Comparison of ENCODE assay signal across 12 cellular contexts in the genomic region with DNA sequence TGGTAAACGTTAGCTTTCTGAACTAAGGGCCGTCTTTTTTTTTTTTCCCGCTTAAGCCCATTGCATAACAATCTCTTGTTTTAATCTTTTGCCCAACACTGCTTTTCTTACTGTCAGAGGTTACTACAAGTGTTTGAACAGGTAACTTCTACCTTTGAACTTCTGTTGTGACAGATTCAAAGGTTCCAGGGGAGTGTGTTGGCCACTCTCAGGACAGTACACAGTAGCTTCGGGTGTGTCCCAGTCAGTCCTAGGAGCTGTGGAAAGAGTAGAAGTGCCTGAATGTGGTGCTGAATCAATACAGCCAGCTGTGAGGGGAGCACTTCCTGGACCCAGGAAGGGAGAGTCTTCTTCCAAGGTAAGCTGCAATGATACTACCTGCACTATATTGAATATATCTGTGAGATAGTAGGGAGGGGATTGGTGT. TPM values are rescaled to one million over a fixed set of nuclear protein-coding genes. Genes with fewer than 3 reads are reported as not detected.
DNase-seq lines count a peak whose midpoint lies in the region; ATAC-seq and TF ChIP-seq lines count a peak whose summit lies in the region.
"Had no signal": no experiment of that assay in that cellular context is flagged by ENCODE, and none has a peak within 500 bp of the region (broad histone marks: within the 10 kb centered on the region; RNA-seq: fewer than 3 reads in every experiment).

ACSL5 (plus strand) TSS at position 205 of the 427 bp plus-strand sequence. CDS start 20,831 bp downstream, outside the sequence.

- H3K9me3 ChIP-seq in lung (ENCODE audit: control insufficient read depth in 2 of 2, insufficient read depth in 1 of 2, low read length in 1 of 2) = no peaks in the 10 kb centered on the region
- H3K9me3 ChIP-seq in thyroid gland = no peaks in the 10 kb centered on the region

- H3K4me1 ChIP-seq in lung (ENCODE audit: control insufficient read depth in 2 of 2, insufficient read depth in 2 of 2, low read length in 2 of 2) = peaks cover 0 to 19% of the 10 kb centered on the region in 2 donors
- H3K4me1 ChIP-seq in thyroid gland = peaks cover 10 to 17% of the 10 kb centered on the region in 2 donors

- no peak for DNase-seq in activated T-cell treated with anti-CD3 and anti-CD28 coated beads, Interleukin-2, amount 50 U/mL, for 24 hours
- DNase-seq in activated T-cell treated with anti-CD3 and anti-CD28 coated beads for 4 hours (no peak), lung (ENCODE audit: low spot score) (no peak), thyroid gland (no peak), NCI-H82 treated with DMSO at 0.1 percent for 48 hours (lab: John Stamatoyannopoulos, UW; ENCODE audit: unreplicated experiment) (no peak)
- DNase-seq in activated T-helper 1 cell treated with anti-CD3 and anti-CD28 coated beads, Interleukin-12 subunit alpha, Interleukin-12 subunit beta, Interleukin-2, Interleukin-4 antibody, amounts not matched to agents 30 ng/mL and 10 ng/mL and 1 ng/mL, durations not matched to agents 14 hours and 24 hours and 36 hours (ENCODE audit: low spot score) = no peak
- DNase-seq: ACHN; activated CD4-positive, CD25-positive, alpha-beta regulatory T cell treated with anti-CD3 and anti-CD28 coated beads, Interleukin-2, amount 50 U/mL, for 72 hours; stimulated activated CD4-positive, alpha-beta T cell treated with anti-CD3 and anti-CD28 coated beads, Interleukin-4, amount 100 ng/mL, for 1 hour had no signal

- peak within 1 kb of the TSS in 1 of 2 donors; percentile 87 for H3K27ac ChIP-seq in lung (ENCODE audit: low read depth in 1 of 2, low read length in 1 of 2)
- H3K27ac ChIP-seq in thyroid gland = peak within 1 kb of the TSS in 2 of 3 donors; percentile 41 to 87

- intact Hi-C loops in activated T-helper 1 cell treated with anti-CD3 and anti-CD28 coated beads, Interleukin-12 subunit alpha, Interleukin-12 subunit beta, Interleukin-2, Interleukin-4 antibody, amounts not matched to agents 30 ng/mL and 10 ng/mL and 1 ng/mL, durations not matched to agents 14 hours and 24 hours and 36 hours (cut with micrococcal nuclease) = loop anchor here (2.0 kb wide), 1 partner anchor 61 kb away; no protein-coding TSS in a partner anchor
- intact Hi-C loops in thyroid gland (cut with DNase I) = no loop called here

- ATAC-seq in lung (ENCODE audit: insufficient read depth, low FRiP score) (no peak), GM18505 (IDR thresholded peaks at IDR 0.05; ENCODE audit: unreplicated experiment) (no peak), GM19328 (IDR thresholded peaks at IDR 0.05; ENCODE audit: unreplicated experiment) (no peak)

- peak within 1 kb of the TSS; percentile 100 for H3K27ac Mint-ChIP-seq in activated T-cell treated with anti-CD3 and anti-CD28 coated beads, Interleukin-2, amount 50 U/mL, for 24 hours
- H3K27ac Mint-ChIP-seq in activated T-helper 1 cell treated with anti-CD3 and anti-CD28 coated beads, Interleukin-12 subunit alpha, Interleukin-12 subunit beta, Interleukin-2, Interleukin-4 antibody, amounts not matched to agents 30 ng/mL and 10 ng/mL and 1 ng/mL, durations not matched to agents 14 hours and 24 hours and 36 hours = peak within 1 kb of the TSS; percentile 100

- H3K4me3 Mint-ChIP-seq in activated T-cell treated with anti-CD3 and anti-CD28 coated beads, Interleukin-2, amount 50 U/mL, for 24 hours = peak within 1 kb of the TSS; percentile 99
- H3K4me3 Mint-ChIP-seq in activated T-helper 1 cell treated with anti-CD3 and anti-CD28 coated beads, Interleukin-12 subunit alpha, Interleukin-12 subunit beta, Interleukin-2, Interleukin-4 antibody, amounts not matched to agents 30 ng/mL and 10 ng/mL and 1 ng/mL, durations not matched to agents 14 hours and 24 hours and 36 hours = peak within 1 kb of the TSS; percentile 100

- no peaks in the 10 kb centered on the region for H3K27me3 Mint-ChIP-seq in activated T-cell treated with anti-CD3 and anti-CD28 coated beads, Interleukin-2, amount 50 U/mL, for 24 hours
- no peaks in the 10 kb centered on the region for H3K27me3 Mint-ChIP-seq in activated T-helper 1 cell treated with anti-CD3 and anti-CD28 coated beads, Interleukin-12 subunit alpha, Interleukin-12 subunit beta, Interleukin-2, Interleukin-4 antibody, amounts not matched to agents 30 ng/mL and 10 ng/mL and 1 ng/mL, durations not matched to agents 14 hours and 24 hours and 36 hours (ENCODE audit: insufficient read depth)

- no peaks in the 10 kb centered on the region for H3K9me3 Mint-ChIP-seq in activated T-cell treated with anti-CD3 and anti-CD28 coated beads, Interleukin-2, amount 50 U/mL, for 24 hours
- no peaks in the 10 kb centered on the region for H3K9me3 Mint-ChIP-seq in activated T-helper 1 cell treated with anti-CD3 and anti-CD28 coated beads, Interleukin-12 subunit alpha, Interleukin-12 subunit beta, Interleukin-2, Interleukin-4 antibody, amounts not matched to agents 30 ng/mL and 10 ng/mL and 1 ng/mL, durations not matched to agents 14 hours and 24 hours and 36 hours

- peaks cover 68% of the 10 kb centered on the region for H3K4me1 Mint-ChIP-seq in activated T-cell treated with anti-CD3 and anti-CD28 coated beads, Interleukin-2, amount 50 U/mL, for 24 hours (ENCODE audit: low read depth)
- peaks cover 40% of the 10 kb centered on the region for H3K4me1 Mint-ChIP-seq in activated T-helper 1 cell treated with anti-CD3 and anti-CD28 coated beads, Interleukin-12 subunit alpha, Interleukin-12 subunit beta, Interleukin-2, Interleukin-4 antibody, amounts not matched to agents 30 ng/mL and 10 ng/mL and 1 ng/mL, durations not matched to agents 14 hours and 24 hours and 36 hours (ENCODE audit: low read depth)

- TF ChIP-seq CTCF in lung (IDR thresholded peaks at IDR 0.05; ENCODE audit: control extremely low read depth, extremely low read depth) = no peak
- TF ChIP-seq CTCF in thyroid gland (IDR thresholded peaks at IDR 0.05) = no peak

- WGBS in lung, 2 donors = 67% methylated on average over 4 of the region's 4 CpGs
- WGBS in thyroid gland, 2 donors = 76 to 77% methylated on average over 4 of the region's 4 CpGs

- peaks cover 18% of the 10 kb centered on the region for H3K36me3 Mint-ChIP-seq in activated T-cell treated with anti-CD3 and anti-CD28 coated beads, Interleukin-2, amount 50 U/mL, for 24 hours (ENCODE audit: low read depth)
- peaks cover 6% of the 10 kb centered on the region for H3K36me3 Mint-ChIP-seq in activated T-helper 1 cell treated with anti-CD3 and anti-CD28 coated beads, Interleukin-12 subunit alpha, Interleukin-12 subunit beta, Interleukin-2, Interleukin-4 antibody, amounts not matched to agents 30 ng/mL and 10 ng/mL and 1 ng/mL, durations not matched to agents 14 hours and 24 hours and 36 hours (ENCODE audit: low read depth)

- H3K27me3 ChIP-seq in lung (ENCODE audit: control insufficient read depth, insufficient read depth) (no peaks in the 10 kb centered on the region), thyroid gland (no peaks in the 10 kb centered on the region)

- H3K36me3 ChIP-seq in lung (ENCODE audit: control insufficient read depth in 2 of 2, insufficient read depth in 2 of 2, low read length in 2 of 2) = peaks cover 0 to 5% of the 10 kb centered on the region in 2 donors
- H3K36me3 ChIP-seq in thyroid gland = no peaks in the 10 kb centered on the region

- TF ChIP-seq POLR2A in thyroid gland (IDR thresholded peaks at IDR 0.05) = no peak
- TF ChIP-seq POLR2A in GM18505 (IDR thresholded peaks at IDR 0.05; ENCODE audit: borderline replicate concordance, extremely low read depth, insufficient read depth, insufficient read length) = no peak

- H3K4me3 ChIP-seq in lung (no peak within 1 kb of the TSS), thyroid gland (replicated peaks in 1 of 3) (no peak within 1 kb of the TSS)

RNA-seq across cellular contexts. Expression of gene ACSL5, which starts in this region (rescaled TPM):
- total RNA-seq in activated T-helper 1 cell treated with anti-CD3 and anti-CD28 coated beads, Interleukin-12 subunit alpha, Interleukin-12 subunit beta, Interleukin-2, Interleukin-4 antibody, amounts not matched to agents 30 ng/mL and 10 ng/mL and 1 ng/mL, durations not matched to agents 14 hours and 24 hours and 36 hours = 46.7 and 50.7 TPM in 2 replicates
- total RNA-seq in lung (10 to 100 TPM; 62.0 to 62.6 TPM), thyroid gland (10 to 100 TPM in 2 of 4 donors, 1 to 10 TPM in 2; 6.8 to 17.0 (median 10.0) TPM)
- polyA plus RNA-seq in lung = 10 to 100 TPM; 46.1 to 71.0 TPM
- total RNA-seq: H1 had no signal
- polyA plus RNA-seq: H1 had no signal
